In genomic region chr16:88505405-88506082, GRCh38 we compare ENCODE assay signal across 8 cellular contexts. TPM values are rescaled to one million over a fixed set of nuclear protein-coding genes. Genes with fewer than 3 reads are reported as not detected.
DNase-seq lines count a peak whose midpoint lies in the region; ATAC-seq, FAIRE-seq and TF ChIP-seq lines count a peak whose summit lies in the region.

No MANE protein-coding gene starts in this region.

- H3K36me3 ChIP-seq in H1 (ENCODE audit: control insufficient read depth in 2 of 4, insufficient read depth in 4 of 4, low read length in 3 of 4): no peaks in the 10 kb centered on the region
- no peaks in the 10 kb centered on the region for H3K36me3 ChIP-seq in prostate gland

- H3K23ac ChIP-seq in H1 (ENCODE audit: insufficient read length): no peak overlapping the region

- H2AK5ac ChIP-seq in H1 (ENCODE audit: low read depth, low read length): no peak overlapping the region

- TF ChIP-seq RAD21 in H1 (IDR thresholded peaks at IDR 0.05 in 1 of 2, conservative IDR thresholded peaks at IDR 0.05 in 1 of 2; ENCODE audit: low read depth in 2 of 2, low read length in 2 of 2): peak; percentile 20 to 24; a peak in 1 of 4 replicates

- H3K18ac ChIP-seq in H1 (ENCODE audit: extremely low read depth, low read length): no peak overlapping the region

- no peaks in the 10 kb centered on the region for H3K9me3 ChIP-seq in H1 (ENCODE audit: insufficient read depth in 2 of 2, low read depth in 1 of 2, low read length in 1 of 2)
- H3K9me3 ChIP-seq in prostate gland: no peaks in the 10 kb centered on the region

- H3K56ac ChIP-seq in H1 (replicated peaks; ENCODE audit: insufficient read length, low read depth, low read length): no peak overlapping the region

- H3K9me3 Mint-ChIP-seq in activated CD4-positive, alpha-beta memory T cell treated with anti-CD3 and anti-CD28 coated beads for 36 hours: no peaks in the 10 kb centered on the region

- no peak overlapping the region for H3K4me2 ChIP-seq in H1 (ENCODE audit: insufficient read depth in 1 of 2, low read depth in 2 of 2, low read length in 2 of 2)

- H3K9ac ChIP-seq in H1 (replicated peaks in 1 of 4; ENCODE audit: extremely low read depth in 1 of 4, low read depth in 3 of 4, low read length in 3 of 4): no peak overlapping the region

- H2BK15ac ChIP-seq in H1 (ENCODE audit: low read length): no peak overlapping the region

- H3K4me3 ChIP-seq in H1 (ENCODE audit: extremely low read depth in 1 of 4, insufficient read depth in 2 of 4, low read depth in 3 of 4, low read length in 4 of 4) (no peak overlapping the region), prostate gland (no peak overlapping the region)

- H3K14ac ChIP-seq in H1 (ENCODE audit: insufficient read length): no peak overlapping the region

- H3K4me3 Mint-ChIP-seq in activated CD4-positive, alpha-beta memory T cell treated with anti-CD3 and anti-CD28 coated beads for 36 hours: no peak overlapping the region

- ATAC-seq in GM21381 (IDR thresholded peaks at IDR 0.05; ENCODE audit: unreplicated experiment) (no peak), HG02588 (IDR thresholded peaks at IDR 0.05; ENCODE audit: unreplicated experiment) (no peak), HG02840 (IDR thresholded peaks at IDR 0.05; ENCODE audit: low FRiP score, unreplicated experiment) (no peak)

- H3K4me1 ChIP-seq in H1 (replicated peaks in 1 of 4; ENCODE audit: control insufficient read depth in 3 of 4, insufficient read depth in 4 of 4, low read length in 3 of 4): no peaks in the 10 kb centered on the region
- peaks cover 16% of the 10 kb centered on the region for H3K4me1 ChIP-seq in prostate gland (replicated peaks)

- no peaks in the 10 kb centered on the region for H3K79me1 ChIP-seq in H1 (ENCODE audit: low read depth, low read length)

- H3K4me1 Mint-ChIP-seq in activated CD4-positive, alpha-beta memory T cell treated with anti-CD3 and anti-CD28 coated beads for 36 hours (ENCODE audit: low read depth): no peaks in the 10 kb centered on the region

- H4K20me1 ChIP-seq in H1 (replicated peaks in 1 of 2; ENCODE audit: control insufficient read depth in 1 of 2, insufficient read depth in 2 of 2, low read length in 2 of 2): peaks cover 0 to 2% of the 10 kb centered on the region in 2 experiments

- POLR2A ChIA-PET in activated CD4-positive, alpha-beta memory T cell treated with anti-CD3 and anti-CD28 coated beads for 36 hours (lab: Charles Lee): no interaction called here
- POLR2A ChIA-PET in H1 (lab: Charles Lee; ENCODE audit: partially characterized antibody): interaction anchor here (0.8 kb wide), 1 partner anchor 37 kb away, joined by 3 read pairs; no protein-coding TSS in a partner anchor

- no peaks in the 10 kb centered on the region for H3K27me3 Mint-ChIP-seq in activated CD4-positive, alpha-beta memory T cell treated with anti-CD3 and anti-CD28 coated beads for 36 hours

- no peak overlapping the region for H2AFZ ChIP-seq in H1 (ENCODE audit: low read length)

- CTCF ChIA-PET in activated CD4-positive, alpha-beta memory T cell treated with anti-CD3 and anti-CD28 coated beads for 36 hours (lab: Charles Lee): interaction anchor here (1.2 to 1.7 kb wide), 3 partner anchors 38 to 68 kb away, joined by 3 to 6 read pairs (median 4); no protein-coding TSS in a partner anchor
- CTCF ChIA-PET in H1 (lab: Charles Lee; ENCODE audit: partially characterized antibody): interaction anchor here (1.0 to 2.6 kb wide), 14 partner anchors 12 to 73 kb away, joined by 3 to 15 read pairs (median 4); no protein-coding TSS in a partner anchor

- no peak overlapping the region; the same call in 1 of the 2 replicates for H4K8ac ChIP-seq in H1 (ENCODE audit: extremely low read depth, insufficient read depth, low read length)

- no peak for TF ChIP-seq POLR2A in H1 (IDR thresholded peaks at IDR 0.05; ENCODE audit: control extremely low read depth in 1 of 2, low read depth in 2 of 2, low read length in 2 of 2)
- TF ChIP-seq POLR2A in prostate gland (IDR thresholded peaks at IDR 0.05): no peak

- H4K5ac ChIP-seq in H1 (ENCODE audit: insufficient read length, low read depth, low read length): no peak overlapping the region

- no peak overlapping the region for H4K91ac ChIP-seq in H1 (replicated peaks; ENCODE audit: insufficient read length, low read length)

- H2BK5ac ChIP-seq in H1 (ENCODE audit: low read depth, low read length): no peak overlapping the region

- H2BK12ac ChIP-seq in H1 (ENCODE audit: low read depth, low read length): no peak overlapping the region

- H3K27ac ChIP-seq in H1 (ENCODE audit: low read depth, low read length): no peak overlapping the region
- H3K27ac ChIP-seq in prostate gland: no peak overlapping the region

- FAIRE-seq in H1 (lab: Jason Lieb, UNC): no peak

- DNase-seq in DMS79 treated with DMSO at 0.1 percent for 48 hours (lab: John Stamatoyannopoulos, UW) (peak; percentile 40), NCI-H1694 treated with DMSO at 0.1 percent for 48 hours (lab: John Stamatoyannopoulos, UW) (peak; percentile 46), H1 (ENCODE audit: low read depth in 1 of 2, low spot score in 2 of 2) (peak in 1 of 2 experiments; percentile 79), prostate gland (ENCODE audit: low spot score) (no peak)
- peak; percentile 77 for DNase-seq in activated CD4-positive, alpha-beta memory T cell treated with anti-CD3 and anti-CD28 coated beads for 36 hours

- no peak for TF ChIP-seq EP300 in H1 (IDR thresholded peaks at IDR 0.05; ENCODE audit: borderline replicate concordance in 1 of 2, low read depth in 2 of 2, low read length in 2 of 2)

- H3K27ac Mint-ChIP-seq in activated CD4-positive, alpha-beta memory T cell treated with anti-CD3 and anti-CD28 coated beads for 36 hours: no peak overlapping the region

- no peaks in the 10 kb centered on the region for H3K79me2 ChIP-seq in H1 (ENCODE audit: control insufficient read depth in 1 of 2, insufficient read depth in 2 of 2, low read length in 2 of 2)

- no peak overlapping the region for H2BK20ac ChIP-seq in H1 (ENCODE audit: low read length)

- H3K36me3 Mint-ChIP-seq in activated CD4-positive, alpha-beta memory T cell treated with anti-CD3 and anti-CD28 coated beads for 36 hours: no peaks in the 10 kb centered on the region

- H3K4ac ChIP-seq in H1 (replicated peaks; ENCODE audit: insufficient read length, low read depth, low read length): no peak overlapping the region

- 81% methylated on average over 16 of the region's 22 CpGs; no CpG with 5 or more reads in 1 of the 2 experiments for WGBS in H1 (ENCODE audit: extremely low coverage in 1 of 2, insufficient coverage in 1 of 2, insufficient read length in 1 of 2, insufficient replicate concordance in 2 of 2, low coverage in 1 of 2, low lambda C conversion rate in 2 of 2, missing lambda C conversion rate in 1 of 2), 2 experiments
- WGBS in prostate gland: 42% methylated on average over 14 of the region's 22 CpGs

- TF ChIP-seq CTCF in H1 (IDR thresholded peaks at IDR 0.05; ENCODE audit: control extremely low read depth in 1 of 3, insufficient read depth in 1 of 3, low read depth in 1 of 3, low read length in 3 of 3) (peak; percentile 14 to 46 (median 41); a peak in 3 of 4 replicates), prostate gland (IDR thresholded peaks at IDR 0.05) (peak in 3 of 4 experiments; percentile 50 to 64 (median 60))

- intact Hi-C loops in activated CD4-positive, alpha-beta memory T cell treated with anti-CD3 and anti-CD28 coated beads for 36 hours (cut with micrococcal nuclease): no loop called here
- intact Hi-C loops in prostate gland (cut with DNase I): no loop called here

- no peaks in the 10 kb centered on the region for H3K23me2 ChIP-seq in H1 (ENCODE audit: low read depth, low read length)

- no peak overlapping the region for H2BK120ac ChIP-seq in H1 (replicated peaks; ENCODE audit: low read depth, low read length)

- H3K27me3 ChIP-seq in H1 (replicated peaks in 1 of 4; ENCODE audit: control insufficient read depth in 3 of 4, extremely low read depth in 1 of 4, insufficient read depth in 3 of 4, low read length in 3 of 4) (no peaks in the 10 kb centered on the region), prostate gland (replicated peaks; ENCODE audit: insufficient read depth) (no peaks in the 10 kb centered on the region)

TF ChIP-seq in H1, 55 proteins besides CTCF, POLR2A, EP300 and RAD21 (continues in another document):
- TF ChIP-seq SIN3A (conservative IDR thresholded peaks at IDR 0.05 in 1 of 2, IDR thresholded peaks at IDR 0.05 in 1 of 2; ENCODE audit: low read depth in 1 of 2, low read length in 2 of 2) (no peak), CHD2 (IDR thresholded peaks at IDR 0.05; ENCODE audit: low read length) (no peak), TAF1 (IDR thresholded peaks at IDR 0.05; ENCODE audit: low read depth, low read length) (no peak), POLR2AphosphoS5 (IDR thresholded peaks at IDR 0.05; ENCODE audit: low read depth, low read length) (no peak), ZNF274 (IDR thresholded peaks at IDR 0.05; ENCODE audit: borderline replicate concordance, extremely low read depth, low read length) (no peak), RXRA (IDR thresholded peaks at IDR 0.05; ENCODE audit: insufficient read depth, low read depth, low read length) (no peak), SIRT6 (IDR thresholded peaks at IDR 0.05; ENCODE audit: low read length) (no peak), YY1 (IDR thresholded peaks at IDR 0.05; ENCODE audit: low read depth, low read length) (no peak), PHF8 (conservative IDR thresholded peaks at IDR 0.05; ENCODE audit: low read depth, low read length) (no peak), HDAC6 (IDR thresholded peaks at IDR 0.05; ENCODE audit: low read depth, low read length) (no peak), SP4 (IDR thresholded peaks at IDR 0.05; ENCODE audit: low read length) (no peak)

RNA-seq across cellular contexts. Expression of gene ZFPM1, which starts 52.5 kb away (rescaled TPM):
- total RNA-seq in activated CD4-positive, alpha-beta memory T cell treated with anti-CD3 and anti-CD28 coated beads for 36 hours: 10 to 100 TPM; 11.6 to 12.0 TPM
- 3.4 and 4.8 TPM in 2 replicates for total RNA-seq in H1 (2021; fragmentation: NEBNext Ultra II Directional; extraction: Animal tissue kit (Norgen Biotek cat#: 25700))
- 0.74 and 1.4 TPM in 2 replicates for polyA plus RNA-seq in H1 (2011; rRNA removed)
- 1.1 TPM for polyA plus RNA-seq in H1 (2011; cell fraction: cytosol; rRNA removed)
- 3.6 TPM for polyA plus RNA-seq in H1 (2011; cell fraction: nucleus; rRNA removed)
- polyA plus RNA-seq in H1 (2012, experiment 1 of 2): 1.5 to 3.3 TPM (median 1.9 TPM) in 4 replicates
- polyA plus RNA-seq in H1 (2012, experiment 2 of 2): 1.00 TPM
- 3.1 TPM for polyA plus RNA-seq in H1 (2013, experiment 1 of 2)
- 2.9 TPM for polyA plus RNA-seq in H1 (2013, experiment 2 of 2)
- 0.29 and 0.57 TPM in 2 replicates for polyA minus RNA-seq in H1 (2011; rRNA and poly(A)+ RNA removed)
- 2.8 TPM for polyA minus RNA-seq in H1 (2011; cell fraction: cytosol; rRNA and poly(A)+ RNA removed)
- polyA minus RNA-seq in H1 (2011; cell fraction: nucleus; rRNA and poly(A)+ RNA removed): 3.3 TPM
- total RNA-seq in prostate gland: 10 to 100 TPM in 1 of 2 donors, 1 to 10 TPM in 1; 4.1 to 21.5 TPM
